Comparison of ENCODE assay signal across 12 cellular contexts in the genomic region with DNA sequence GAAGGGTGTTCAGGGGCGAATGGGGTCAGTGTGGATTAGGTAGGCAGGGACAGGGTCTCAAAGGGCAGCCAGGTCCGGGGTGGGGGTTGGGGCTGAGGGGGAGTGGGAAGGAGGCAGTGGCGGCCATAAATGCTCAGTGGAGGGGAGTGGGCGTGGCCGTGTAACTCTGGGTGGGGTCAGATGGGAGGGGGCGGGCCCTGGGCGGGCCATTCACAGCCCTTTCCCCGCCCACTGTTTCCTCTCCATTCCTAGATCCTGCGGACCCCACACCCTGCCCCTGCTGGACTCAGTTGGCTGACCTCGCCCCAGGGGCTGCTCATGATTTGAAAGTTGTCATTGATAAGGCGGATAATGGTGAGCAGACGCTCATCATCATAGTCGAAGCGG. TPM values are rescaled to one million over a fixed set of nuclear protein-coding genes. Genes with fewer than 3 reads are reported as not detected.
"Had no signal": no experiment of that assay in that cellular context is flagged by ENCODE, and none has a peak within 500 bp of the region (broad histone marks: within the 10 kb centered on the region; RNA-seq: fewer than 3 reads in every experiment).

No MANE protein-coding gene starts in this region.

RNA-seq across cellular contexts. Expression of gene CYP2A6, which starts 23.9 kb away (rescaled TPM):
- total RNA-seq: activated T-cell treated with anti-CD3 and anti-CD28 coated beads, Interleukin-2, amount 50 U/mL, for 72 hours; esophagus muscularis mucosa; foreskin keratinocyte; kidney epithelial cell; lower leg skin; sciatic nerve had no signal
- polyA plus RNA-seq: foreskin keratinocyte, heart left ventricle, pancreas had no signal

RNA-seq across cellular contexts. Expression of gene MIA, which starts 51.0 kb away (rescaled TPM):
- total RNA-seq: activated CD8-positive, alpha-beta T cell treated with anti-CD3 and anti-CD28 coated beads for 36 hours; kidney epithelial cell; subcutaneous adipose tissue had no signal

RNA-seq across cellular contexts. Expression of gene CYP2A7, which starts 55.7 kb away (rescaled TPM):
- total RNA-seq: activated CD8-positive, alpha-beta T cell treated with anti-CD3 and anti-CD28 coated beads for 36 hours; activated T-cell treated with anti-CD3 and anti-CD28 coated beads, Interleukin-2, amount 50 U/mL, for 72 hours; esophagus muscularis mucosa; foreskin keratinocyte; heart left ventricle; kidney epithelial cell; lower leg skin; mesothelial cell of epicardium; prostate gland; sciatic nerve; subcutaneous adipose tissue had no signal
- polyA plus RNA-seq: foreskin keratinocyte, heart left ventricle, pancreas had no signal
